ENCODE assay signal across 1 cellular context in the genomic region with DNA sequence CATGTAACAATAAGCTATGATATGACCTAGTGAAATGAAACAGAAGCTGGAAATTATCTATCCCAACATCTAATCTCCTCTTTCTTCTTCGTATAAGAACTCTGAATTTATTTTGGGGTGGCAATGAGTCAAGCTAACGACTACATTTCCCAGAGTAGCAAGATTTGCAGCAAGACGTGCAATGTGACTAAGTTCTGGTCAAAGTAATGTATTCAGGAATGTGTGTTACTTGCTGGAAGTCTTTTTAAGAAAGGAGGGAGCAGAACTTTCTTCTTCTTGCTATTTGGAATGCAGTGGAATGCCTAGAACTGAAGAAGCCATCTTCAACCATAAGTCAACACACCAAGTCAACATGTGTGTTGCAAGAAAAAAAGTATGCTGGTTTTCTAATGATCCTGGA.
TF ChIP-seq lines count a peak whose summit lies in the region.

No MANE protein-coding gene starts in this region.

TF ChIP-seq in IMR-90, 13 proteins besides CTCF, POLR2A, EP300 and RAD21:
- TF ChIP-seq, protein P1, sequence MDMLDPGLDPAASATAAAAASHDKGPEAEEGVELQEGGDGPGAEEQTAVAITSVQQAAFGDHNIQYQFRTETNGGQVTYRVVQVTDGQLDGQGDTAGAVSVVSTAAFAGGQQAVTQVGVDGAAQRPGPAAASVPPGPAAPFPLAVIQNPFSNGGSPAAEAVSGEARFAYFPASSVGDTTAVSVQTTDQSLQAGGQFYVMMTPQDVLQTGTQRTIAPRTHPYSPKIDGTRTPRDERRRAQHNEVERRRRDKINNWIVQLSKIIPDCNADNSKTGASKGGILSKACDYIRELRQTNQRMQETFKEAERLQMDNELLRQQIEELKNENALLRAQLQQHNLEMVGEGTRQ (IDR thresholded peaks at IDR 0.05; ENCODE audit: low read depth, low read length): no peak
- no peak for TF ChIP-seq RFX5 (IDR thresholded peaks at IDR 0.05; ENCODE audit: low read depth, low read length)
- TF ChIP-seq FOS (IDR thresholded peaks at IDR 0.05; ENCODE audit: low read depth, low read length): no peak
- TF ChIP-seq, protein P2, sequence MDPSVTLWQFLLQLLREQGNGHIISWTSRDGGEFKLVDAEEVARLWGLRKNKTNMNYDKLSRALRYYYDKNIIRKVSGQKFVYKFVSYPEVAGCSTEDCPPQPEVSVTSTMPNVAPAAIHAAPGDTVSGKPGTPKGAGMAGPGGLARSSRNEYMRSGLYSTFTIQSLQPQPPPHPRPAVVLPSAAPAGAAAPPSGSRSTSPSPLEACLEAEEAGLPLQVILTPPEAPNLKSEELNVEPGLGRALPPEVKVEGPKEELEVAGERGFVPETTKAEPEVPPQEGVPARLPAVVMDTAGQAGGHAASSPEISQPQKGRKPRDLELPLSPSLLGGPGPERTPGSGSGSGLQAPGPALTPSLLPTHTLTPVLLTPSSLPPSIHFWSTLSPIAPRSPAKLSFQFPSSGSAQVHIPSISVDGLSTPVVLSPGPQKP (IDR thresholded peaks at IDR 0.05; ENCODE audit: borderline replicate concordance, low read depth, low read length): no peak
- TF ChIP-seq CHD1 (IDR thresholded peaks at IDR 0.05; ENCODE audit: low read depth, low read length): no peak
- TF ChIP-seq RCOR1 (IDR thresholded peaks at IDR 0.05; ENCODE audit: insufficient replicate concordance, low read length): no peak
- TF ChIP-seq MAZ (IDR thresholded peaks at IDR 0.05; ENCODE audit: borderline replicate concordance, low read depth, low read length): no peak
- TF ChIP-seq NFE2L2 (IDR thresholded peaks at IDR 0.05; ENCODE audit: low read depth, low read length): no peak
